In genomic region chr1:22107126-22107525, GRCh38 we compare ENCODE assay signal across 28 cellular contexts. TPM values are rescaled to one million over a fixed set of nuclear protein-coding genes. Genes with fewer than 3 reads are reported as not detected.
A peak's percentile ranks its signal among the peaks of the same experiment; 100 is the strongest.
DNase-seq lines count a peak whose midpoint lies in the region; ATAC-seq, FAIRE-seq and TF ChIP-seq lines count a peak whose summit lies in the region.
"Had no signal": no experiment of that assay in that cellular context is flagged by ENCODE, and none has a peak within 500 bp of the region (broad histone marks: within the 10 kb centered on the region; RNA-seq: fewer than 3 reads in every experiment).

No MANE protein-coding gene starts in this region.

- CTCF ChIA-PET in activated CD4-positive, alpha-beta memory T cell treated with anti-CD3 and anti-CD28 coated beads, Interleukin-2, amount 10 ng/mL, durations not matched to agents 7 days and 5 days (lab: Charles Lee), result interaction anchor here (1.2 to 3.4 kb wide), 2 partner anchors 24 to 82 kb away, joined by 3 to 11 read pairs; no protein-coding TSS in a partner anchor
- CTCF ChIA-PET in activated CD4-positive, alpha-beta memory T cell treated with anti-CD3 and anti-CD28 coated beads for 36 hours (lab: Charles Lee), result interaction anchor here (0.9 kb wide), 1 partner anchor 83 kb away, joined by 3 read pairs; no protein-coding TSS in a partner anchor

- H3K9me3 Mint-ChIP-seq in activated CD4-positive, alpha-beta memory T cell treated with anti-CD3 and anti-CD28 coated beads, Interleukin-2, amount 10 ng/mL, durations not matched to agents 7 days and 5 days, result no peaks in the 10 kb centered on the region
- H3K9me3 Mint-ChIP-seq in activated CD4-positive, alpha-beta memory T cell treated with anti-CD3 and anti-CD28 coated beads for 36 hours, result no peaks in the 10 kb centered on the region
- H3K9me3 Mint-ChIP-seq in nephron, result no peaks in the 10 kb centered on the region
- H3K9me3 Mint-ChIP-seq: activated CD4-positive, alpha-beta T cell treated with anti-CD3 and anti-CD28 coated beads, Interleukin-2, amount 10 ng/mL, durations not matched to agents 7 days and 5 days; T-helper 1 cell treated with Interleukin-12 subunit alpha and Interleukin-12 subunit beta and Interleukin-4 antibody, amounts not matched to agents 30 μg/mL and 1 μg/mL, for 36 hours had no signal

- TF ChIP-seq CTCF in foreskin keratinocyte (conservative IDR thresholded peaks at IDR 0.05), result no peak
- TF ChIP-seq CTCF in nephron (IDR thresholded peaks at IDR 0.05; ENCODE audit: unreplicated experiment in 3 of 3), result no peak

- no peaks in the 10 kb centered on the region for H3K27me3 Mint-ChIP-seq in activated CD4-positive, alpha-beta memory T cell treated with anti-CD3 and anti-CD28 coated beads, Interleukin-2, amount 10 ng/mL, durations not matched to agents 7 days and 5 days
- H3K27me3 Mint-ChIP-seq in activated CD4-positive, alpha-beta memory T cell treated with anti-CD3 and anti-CD28 coated beads for 36 hours, result no peaks in the 10 kb centered on the region
- H3K27me3 Mint-ChIP-seq in nephron (ENCODE audit: low read depth), result no peaks in the 10 kb centered on the region
- H3K27me3 Mint-ChIP-seq: activated CD4-positive, alpha-beta T cell treated with anti-CD3 and anti-CD28 coated beads, Interleukin-2, amount 10 ng/mL, durations not matched to agents 7 days and 5 days had no signal

- H3K27ac Mint-ChIP-seq in activated CD4-positive, alpha-beta memory T cell treated with anti-CD3 and anti-CD28 coated beads, Interleukin-2, amount 10 ng/mL, durations not matched to agents 7 days and 5 days, result peak overlapping the region; percentile 44
- H3K27ac Mint-ChIP-seq in activated CD4-positive, alpha-beta memory T cell treated with anti-CD3 and anti-CD28 coated beads for 36 hours, result no peak overlapping the region
- peak overlapping the region; percentile 68 to 99 (median 80) for H3K27ac Mint-ChIP-seq in nephron
- H3K27ac Mint-ChIP-seq: T-helper 1 cell treated with Interleukin-12 subunit alpha and Interleukin-12 subunit beta and Interleukin-4 antibody, amounts not matched to agents 30 μg/mL and 1 μg/mL, for 36 hours had no signal

- intact Hi-C loops in activated CD4-positive, alpha-beta memory T cell treated with anti-CD3 and anti-CD28 coated beads for 36 hours (cut with micrococcal nuclease), result no loop called here

- H3K36me3 Mint-ChIP-seq in activated CD4-positive, alpha-beta memory T cell treated with anti-CD3 and anti-CD28 coated beads, Interleukin-2, amount 10 ng/mL, durations not matched to agents 7 days and 5 days (ENCODE audit: low read depth), result peaks cover 65% of the 10 kb centered on the region
- H3K36me3 Mint-ChIP-seq in activated CD4-positive, alpha-beta memory T cell treated with anti-CD3 and anti-CD28 coated beads for 36 hours, result peaks cover 46% of the 10 kb centered on the region
- peaks cover 26% of the 10 kb centered on the region for H3K36me3 Mint-ChIP-seq in nephron (ENCODE audit: low read depth)

- POLR2A ChIA-PET in activated CD4-positive, alpha-beta memory T cell treated with anti-CD3 and anti-CD28 coated beads, Interleukin-2, amount 10 ng/mL, durations not matched to agents 7 days and 5 days (lab: Charles Lee), result no interaction called here
- POLR2A ChIA-PET in activated CD4-positive, alpha-beta memory T cell treated with anti-CD3 and anti-CD28 coated beads for 36 hours (lab: Charles Lee), result no interaction called here

- H3K4me1 ChIP-seq in foreskin keratinocyte, result peaks cover 8% of the 10 kb centered on the region
- H3K4me1 ChIP-seq: right lobe of liver, SJSA1 had no signal

- FAIRE-seq in frontal cortex (lab: Jason Lieb, UNC), result no peak
- FAIRE-seq: endothelial cell of umbilical vein, RCC 7860 had no signal

- no peak overlapping the region for H3K4me3 Mint-ChIP-seq in activated CD4-positive, alpha-beta memory T cell treated with anti-CD3 and anti-CD28 coated beads, Interleukin-2, amount 10 ng/mL, durations not matched to agents 7 days and 5 days
- no peak overlapping the region for H3K4me3 Mint-ChIP-seq in activated CD4-positive, alpha-beta memory T cell treated with anti-CD3 and anti-CD28 coated beads for 36 hours
- H3K4me3 Mint-ChIP-seq in nephron, result no peak overlapping the region
- H3K4me3 Mint-ChIP-seq: activated CD4-positive, alpha-beta T cell treated with anti-CD3 and anti-CD28 coated beads, Interleukin-2, amount 10 ng/mL, durations not matched to agents 7 days and 5 days; T-helper 1 cell treated with Interleukin-12 subunit alpha and Interleukin-12 subunit beta and Interleukin-4 antibody, amounts not matched to agents 30 μg/mL and 1 μg/mL, for 36 hours had no signal

- no peak for DNase-seq in activated CD4-positive, alpha-beta memory T cell treated with anti-CD3 and anti-CD28 coated beads, Interleukin-2, amount 10 ng/mL, durations not matched to agents 7 days and 5 days
- no peak for DNase-seq in activated CD4-positive, alpha-beta memory T cell treated with anti-CD3 and anti-CD28 coated beads for 36 hours
- DNase-seq in SW480 (ENCODE audit: low spot score) (peak; percentile 14), foreskin keratinocyte (peak; percentile 48 to 82), COLO668 (lab: John Stamatoyannopoulos, UW; ENCODE audit: unreplicated experiment) (no peak), frontal cortex (ENCODE audit: low spot score in 2 of 2) (no peak)
- DNase-seq: activated CD4-positive, alpha-beta T cell treated with anti-CD3 and anti-CD28 coated beads, Interleukin-2, amount 10 ng/mL, durations not matched to agents 7 days and 5 days; activated CD8-positive, alpha-beta memory T cell treated with anti-CD3 and anti-CD28 coated beads, Interleukin-2, amount 50 U/mL, for 48 hours; activated effector memory CD4-positive, alpha-beta T cell treated with Interleukin-2 at 50 U/mL for 16 hours; amniotic stem cell; dermis blood vessel endothelial cell; DND-41; MG63; NCI-H1436; NCI-H524 treated with DMSO at 0.1 percent for 48 hours; right lobe of liver; stomach; transverse colon had no signal

- no peaks in the 10 kb centered on the region for H3K27me3 ChIP-seq in foreskin keratinocyte
- H3K27me3 ChIP-seq: cardiac muscle cell, hepatocyte, MG63, right lobe of liver, SJSA1, stomach, transverse colon had no signal

- peak; percentile 57 for ATAC-seq in foreskin keratinocyte
- ATAC-seq in HG03196 (IDR thresholded peaks at IDR 0.05; ENCODE audit: unreplicated experiment), result no peak
- ATAC-seq: right lobe of liver had no signal

- peaks cover 46% of the 10 kb centered on the region for H3K4me1 Mint-ChIP-seq in activated CD4-positive, alpha-beta memory T cell treated with anti-CD3 and anti-CD28 coated beads, Interleukin-2, amount 10 ng/mL, durations not matched to agents 7 days and 5 days
- peaks cover 42% of the 10 kb centered on the region for H3K4me1 Mint-ChIP-seq in activated CD4-positive, alpha-beta memory T cell treated with anti-CD3 and anti-CD28 coated beads for 36 hours (ENCODE audit: low read depth)
- peaks cover 70% of the 10 kb centered on the region for H3K4me1 Mint-ChIP-seq in nephron

- H3K27ac ChIP-seq in foreskin keratinocyte, result no peak overlapping the region
- H3K27ac ChIP-seq: 22Rv1, cardiac muscle cell, HL-60, right lobe of liver, SJSA1 had no signal

RNA-seq across cellular contexts. Expression of gene WNT4, which starts 35.8 kb away (rescaled TPM):
- not detected for total RNA-seq in activated CD4-positive, alpha-beta memory T cell treated with anti-CD3 and anti-CD28 coated beads, Interleukin-2, amount 10 ng/mL, durations not matched to agents 7 days and 5 days
- total RNA-seq in activated CD4-positive, alpha-beta memory T cell treated with anti-CD3 and anti-CD28 coated beads for 36 hours, result not detected
- total RNA-seq in foreskin keratinocyte (0.21 and 0.24 TPM in 2 replicates), frontal cortex (3.3 TPM)
- 0.17 and 0.26 TPM in 2 replicates for polyA plus RNA-seq in foreskin keratinocyte
- total RNA-seq: activated CD4-positive, alpha-beta T cell treated with anti-CD3 and anti-CD28 coated beads, Interleukin-2, amount 10 ng/mL, durations not matched to agents 7 days and 5 days; cardiac muscle cell; endothelial cell of umbilical vein; SJSA1 had no signal
- polyA plus RNA-seq: cardiac muscle cell had no signal

RNA-seq across cellular contexts. Expression of gene CDC42, which starts 54.6 kb away (rescaled TPM):
- total RNA-seq in activated CD4-positive, alpha-beta memory T cell treated with anti-CD3 and anti-CD28 coated beads, Interleukin-2, amount 10 ng/mL, durations not matched to agents 7 days and 5 days, result 100 to 1,000 TPM; 377 to 388 TPM
- 100 to 1,000 TPM; 310 to 314 TPM for total RNA-seq in activated CD4-positive, alpha-beta memory T cell treated with anti-CD3 and anti-CD28 coated beads for 36 hours
- total RNA-seq in foreskin keratinocyte, result 281 and 301 TPM in 2 replicates
- polyA plus RNA-seq in foreskin keratinocyte, result 190 and 204 TPM in 2 replicates
- 468 TPM for total RNA-seq in frontal cortex

Comparison
In these comparisons a context has a peak if more than half of its experiments do, and no peak if none do; other contexts are left out.
1. DNase-seq: peak in SW480 (single experiment) and foreskin keratinocyte (2 of 2); none in activated CD4-positive, alpha-beta memory T cell treated with anti-CD3 and anti-CD28 coated beads, Interleukin-2, amount 10 ng/mL, durations not matched to agents 7 days and 5 days (single experiment), activated CD4-positive, alpha-beta memory T cell treated with anti-CD3 and anti-CD28 coated beads for 36 hours (single experiment), COLO668 (single experiment) and frontal cortex (0 of 2).